ENCODE assay signal across 8 cellular contexts in the genomic region with DNA sequence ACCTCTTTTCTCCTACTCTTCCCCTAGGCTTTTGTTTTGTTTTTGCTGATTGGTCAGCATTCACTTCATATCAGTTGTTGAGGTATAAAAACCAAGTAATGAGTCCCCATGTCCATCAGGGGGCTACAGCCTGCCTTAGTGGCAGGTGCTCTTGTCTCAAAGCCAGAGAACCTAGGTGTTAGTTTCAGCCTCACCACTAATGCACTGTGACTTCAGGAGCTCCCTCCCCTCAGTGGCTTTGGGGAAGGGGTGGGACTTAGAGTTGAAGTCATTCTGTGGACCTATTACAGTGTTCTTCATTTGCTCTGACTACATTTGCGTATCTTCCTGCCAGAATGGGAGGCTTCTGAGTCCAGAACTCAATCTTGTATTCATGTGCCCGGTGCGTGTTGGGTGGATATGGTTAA. TPM values are rescaled to one million over a fixed set of nuclear protein-coding genes. Genes with fewer than 3 reads are reported as not detected.
DNase-seq lines count a peak whose midpoint lies in the region; ATAC-seq and TF ChIP-seq lines count a peak whose summit lies in the region.

No MANE protein-coding gene starts in this region.

- POLR2A ChIA-PET in activated CD4-positive, alpha-beta T cell treated with anti-CD3 and anti-CD28 coated beads for 36 hours (lab: Charles Lee) = interaction anchor here (0.5 kb wide), 1 partner anchor 40 kb away, joined by 6 read pairs; no protein-coding TSS in a partner anchor

- H3K4me3 ChIP-seq in ascending aorta = no peak overlapping the region

- H3K36me3 ChIP-seq in ascending aorta = no peaks in the 10 kb centered on the region

- H3K27ac ChIP-seq in ascending aorta = no peak overlapping the region

- no peak for TF ChIP-seq CTCF in ascending aorta (IDR thresholded peaks at IDR 0.05)

- H3K4me1 ChIP-seq in ascending aorta = peaks cover 0 to 6% of the 10 kb centered on the region in 2 donors

- H3K9me3 Mint-ChIP-seq in activated CD4-positive, alpha-beta T cell treated with anti-CD3 and anti-CD28 coated beads for 36 hours (ENCODE audit: low read depth) = peaks cover 3% of the 10 kb centered on the region

- H3K27me3 Mint-ChIP-seq in activated CD4-positive, alpha-beta T cell treated with anti-CD3 and anti-CD28 coated beads for 36 hours = no peaks in the 10 kb centered on the region

- peak; percentile 72 for DNase-seq in activated CD4-positive, alpha-beta T cell treated with anti-CD3 and anti-CD28 coated beads for 36 hours
- no peak for DNase-seq in activated CD4-positive, alpha-beta T cell treated with anti-CD3 and anti-CD28 coated beads for 1 hour
- DNase-seq in NCI-H2029 (lab: John Stamatoyannopoulos, UW) = peak; percentile 75
- DNase-seq in germinal center (ENCODE audit: low spot score) = peak; percentile 81
- DNase-seq in NCI-H1105 (lab: John Stamatoyannopoulos, UW) = no peak
- no peak for DNase-seq in UCSD-AML1 (lab: John Stamatoyannopoulos, UW; ENCODE audit: unreplicated experiment)
- no peak for DNase-seq in ascending aorta (ENCODE audit: low spot score in 2 of 2)

- H3K27ac Mint-ChIP-seq in activated CD4-positive, alpha-beta T cell treated with anti-CD3 and anti-CD28 coated beads for 36 hours = peak overlapping the region; percentile 32

- no peak overlapping the region for H3K4me3 Mint-ChIP-seq in activated CD4-positive, alpha-beta T cell treated with anti-CD3 and anti-CD28 coated beads for 36 hours

- intact Hi-C loops in activated CD4-positive, alpha-beta T cell treated with anti-CD3 and anti-CD28 coated beads for 36 hours (cut with DNase I, micrococcal nuclease) = loop anchor here in 1 of 2 experiments (1.0 kb wide), 1 partner anchor 41 kb away; no protein-coding TSS in a partner anchor
- intact Hi-C loops in ascending aorta (cut with DNase I) = no loop called here

- H3K36me3 Mint-ChIP-seq in activated CD4-positive, alpha-beta T cell treated with anti-CD3 and anti-CD28 coated beads for 36 hours (ENCODE audit: low read depth) = peaks cover 10% of the 10 kb centered on the region

- peaks cover 45% of the 10 kb centered on the region for H3K4me1 Mint-ChIP-seq in activated CD4-positive, alpha-beta T cell treated with anti-CD3 and anti-CD28 coated beads for 36 hours

- ATAC-seq in activated CD4-positive, alpha-beta T cell treated with anti-CD3 and anti-CD28 coated beads for 36 hours = peak; percentile 100
- peak; percentile 100 for ATAC-seq in HG02571 (IDR thresholded peaks at IDR 0.05; ENCODE audit: unreplicated experiment)

- CTCF ChIA-PET in activated CD4-positive, alpha-beta T cell treated with anti-CD3 and anti-CD28 coated beads for 36 hours (lab: Charles Lee) = interaction anchor here (0.7 to 1.2 kb wide), 6 partner anchors 9 to 1349 kb away, joined by 3 to 4 read pairs (median 3); no protein-coding TSS in a partner anchor

- H3K27me3 ChIP-seq in ascending aorta = no peaks in the 10 kb centered on the region

- H3K9me3 ChIP-seq in ascending aorta = no peaks in the 10 kb centered on the region

RNA-seq across cellular contexts. Expression of a gene that starts 41.6 kb away (rescaled TPM):
- 10 to 100 TPM; 46.8 to 52.8 TPM for total RNA-seq in activated CD4-positive, alpha-beta T cell treated with anti-CD3 and anti-CD28 coated beads for 36 hours
- 23.5 TPM for total RNA-seq in ascending aorta

Comparison
In these comparisons a context has a peak if more than half of its experiments do, and no peak if none do; other contexts are left out.
1. DNase-seq: peak in activated CD4-positive, alpha-beta T cell treated with anti-CD3 and anti-CD28 coated beads for 36 hours (single experiment), NCI-H2029 (single experiment) and germinal center (single experiment); none in activated CD4-positive, alpha-beta T cell treated with anti-CD3 and anti-CD28 coated beads for 1 hour (single experiment), NCI-H1105 (single experiment), UCSD-AML1 (single experiment) and ascending aorta (0 of 2).